1 cellular context compared by ENCODE assay signal in genomic region chr17:72173475-72174116, GRCh38.
TF ChIP-seq lines count a peak whose summit lies in the region.

No MANE protein-coding gene starts in this region.

TF ChIP-seq in HepG2, 621 proteins besides CTCF, POLR2A, EP300 and RAD21 (continued from another document and continues in another):
- TF ChIP-seq ZBTB14 (CRISPR knock-in tag; IDR thresholded peaks at IDR 0.05): no peak
- TF ChIP-seq HNF4G (IDR thresholded peaks at IDR 0.05; ENCODE audit: borderline replicate concordance, low read depth, low read length): no peak
- no peak for TF ChIP-seq HNF4G (CRISPR knock-in tag; IDR thresholded peaks at IDR 0.05; ENCODE audit: borderline replicate concordance, low read depth)
- 0 out of 2 replicates have a peak, but pooled peaks have one; percentile 9 for TF ChIP-seq ELF1 (CRISPR knock-in tag; IDR thresholded peaks at IDR 0.05)
- no peak for TF ChIP-seq HBP1 (CRISPR knock-in tag; IDR thresholded peaks at IDR 0.05; ENCODE audit: low read depth)
- TF ChIP-seq KLF12 (CRISPR knock-in tag; IDR thresholded peaks at IDR 0.05; ENCODE audit: borderline replicate concordance): no peak
- no peak for TF ChIP-seq PITX1 (CRISPR knock-in tag; IDR thresholded peaks at IDR 0.05)
- TF ChIP-seq CREB3 (CRISPR knock-in tag; IDR thresholded peaks at IDR 0.05): no peak
- TF ChIP-seq ELF4 (CRISPR knock-in tag; IDR thresholded peaks at IDR 0.05; ENCODE audit: borderline replicate concordance): no peak
- no peak for TF ChIP-seq CHD4 (IDR thresholded peaks at IDR 0.05; ENCODE audit: borderline replicate concordance, low read length)
- no peak for TF ChIP-seq ZNF407 (CRISPR knock-in tag; IDR thresholded peaks at IDR 0.05; ENCODE audit: not compliant biosample characterization)
- no peak for TF ChIP-seq TRIM22 (IDR thresholded peaks at IDR 0.05)
- TF ChIP-seq ZSCAN20 (CRISPR knock-in tag; IDR thresholded peaks at IDR 0.05; ENCODE audit: borderline replicate concordance): no peak
- no peak for TF ChIP-seq CBX1 (IDR thresholded peaks at IDR 0.05; ENCODE audit: low read depth)
- TF ChIP-seq ZNF333 (CRISPR knock-in tag; IDR thresholded peaks at IDR 0.05; ENCODE audit: borderline replicate concordance): no peak
- TF ChIP-seq SIN3A (IDR thresholded peaks at IDR 0.05; ENCODE audit: borderline replicate concordance, low read depth, low read length): no peak
- no peak for TF ChIP-seq ZNF317 (CRISPR knock-in tag; IDR thresholded peaks at IDR 0.05)
- TF ChIP-seq NFIC (IDR thresholded peaks at IDR 0.05; ENCODE audit: low read length): no peak
- TF ChIP-seq ZNF644 (CRISPR knock-in tag; IDR thresholded peaks at IDR 0.05; ENCODE audit: low read depth): no peak
- no peak for TF ChIP-seq NFATC3 (CRISPR knock-in tag; IDR thresholded peaks at IDR 0.05)
- TF ChIP-seq GMEB2 (CRISPR knock-in tag; IDR thresholded peaks at IDR 0.05; ENCODE audit: low read depth): no peak
- TF ChIP-seq ZNF790 (CRISPR knock-in tag; IDR thresholded peaks at IDR 0.05; ENCODE audit: borderline replicate concordance): no peak
- TF ChIP-seq RFX1 (IDR thresholded peaks at IDR 0.05): no peak; the same call in 1 of the 2 replicates
- peak; percentile 67 for TF ChIP-seq ELF3 (CRISPR knock-in tag; IDR thresholded peaks at IDR 0.05)
- TF ChIP-seq ZNF773 (CRISPR knock-in tag; IDR thresholded peaks at IDR 0.05; ENCODE audit: borderline replicate concordance): no peak
- no peak for TF ChIP-seq ZNF746 (CRISPR knock-in tag; IDR thresholded peaks at IDR 0.05)
- TF ChIP-seq ZSCAN21 (CRISPR knock-in tag; IDR thresholded peaks at IDR 0.05; ENCODE audit: borderline replicate concordance): no peak
- no peak for TF ChIP-seq SP1 (IDR thresholded peaks at IDR 0.05)
- TF ChIP-seq SP1 (CRISPR knock-in tag; IDR thresholded peaks at IDR 0.05): no peak
- no peak for TF ChIP-seq STAT5B (CRISPR knock-in tag; IDR thresholded peaks at IDR 0.05)
- peak; percentile 93 for TF ChIP-seq FOXA3 (CRISPR knock-in tag; IDR thresholded peaks at IDR 0.05)
- TF ChIP-seq TBX2 (CRISPR knock-in tag; IDR thresholded peaks at IDR 0.05; ENCODE audit: borderline replicate concordance): no peak
- TF ChIP-seq CENPT (CRISPR knock-in tag; IDR thresholded peaks at IDR 0.05; ENCODE audit: low read depth): no peak
- no peak for TF ChIP-seq SATB2 (CRISPR knock-in tag; IDR thresholded peaks at IDR 0.05)
- TF ChIP-seq E2F2 (CRISPR knock-in tag; IDR thresholded peaks at IDR 0.05; ENCODE audit: borderline replicate concordance): no peak
- TF ChIP-seq ZNF740 (CRISPR knock-in tag; IDR thresholded peaks at IDR 0.05): no peak
- no peak for TF ChIP-seq ATF7-NPFF (CRISPR knock-in tag; IDR thresholded peaks at IDR 0.05; ENCODE audit: low read depth)
- no peak for TF ChIP-seq NFKBIZ (CRISPR knock-in tag; IDR thresholded peaks at IDR 0.05)
- no peak for TF ChIP-seq ZNF367 (CRISPR knock-in tag; IDR thresholded peaks at IDR 0.05; ENCODE audit: borderline replicate concordance)
- TF ChIP-seq REL (CRISPR knock-in tag; conservative IDR thresholded peaks at IDR 0.05): no peak
- TF ChIP-seq SOX5 (CRISPR knock-in tag; IDR thresholded peaks at IDR 0.05; ENCODE audit: borderline replicate concordance): peak; percentile 35; the same call in 1 of the 2 replicates
- no peak for TF ChIP-seq MLX (CRISPR knock-in tag; IDR thresholded peaks at IDR 0.05)
- no peak for TF ChIP-seq CHD2 (IDR thresholded peaks at IDR 0.05; ENCODE audit: low read depth, low read length)
- TF ChIP-seq ZMYM3 (CRISPR knock-in tag; IDR thresholded peaks at IDR 0.05): no peak
- no peak for TF ChIP-seq MLLT10 (CRISPR knock-in tag; IDR thresholded peaks at IDR 0.05)
- TF ChIP-seq CENPX (CRISPR knock-in tag; IDR thresholded peaks at IDR 0.05): no peak
- no peak for TF ChIP-seq ZGPAT (CRISPR knock-in tag; IDR thresholded peaks at IDR 0.05)
- no peak for TF ChIP-seq FOXM1 (CRISPR knock-in tag; IDR thresholded peaks at IDR 0.05)
- no peak for TF ChIP-seq ZC3H4 (CRISPR knock-in tag; IDR thresholded peaks at IDR 0.05; ENCODE audit: borderline replicate concordance)
- TF ChIP-seq ZNF788 (CRISPR knock-in tag; IDR thresholded peaks at IDR 0.05; ENCODE audit: borderline replicate concordance): no peak
